9 cellular contexts compared by ENCODE assay signal in genomic region chr7:141738592-141739013, GRCh38. TPM values are rescaled to one million over a fixed set of nuclear protein-coding genes. Genes with fewer than 3 reads are reported as not detected.
A peak's percentile ranks its signal among the peaks of the same experiment; 100 is the strongest.
DNase-seq lines count a peak whose midpoint lies in the region; ATAC-seq, FAIRE-seq and TF ChIP-seq lines count a peak whose summit lies in the region.
"Had no signal": no experiment of that assay in that cellular context is flagged by ENCODE, and none has a peak within 500 bp of the region (broad histone marks: within the 10 kb centered on the region; RNA-seq: fewer than 3 reads in every experiment).

No MANE protein-coding gene starts in this region.

- H4K8ac ChIP-seq in trophoblast cell (ENCODE audit: low read depth, low read length): peak overlapping the region; percentile 91

- H4K12ac ChIP-seq in trophoblast cell (ENCODE audit: low read depth, low read length): peak overlapping the region; percentile 60

- no peaks in the 10 kb centered on the region for H3F3A ChIP-seq in OCI-LY1 (ENCODE audit: insufficient read depth, low read length)

- dilution Hi-C loops in endothelial cell of umbilical vein (cut with MboI; ENCODE audit: extremely low pct_ligation_motif_present, low sequenced_read_pairs): no loop called here

- no peak overlapping the region for H2AK5ac ChIP-seq in trophoblast cell (ENCODE audit: low read length)

- H2BK5ac ChIP-seq in trophoblast cell (ENCODE audit: low read depth, low read length, poor library complexity): peak overlapping the region; percentile 2

- peak overlapping the region; percentile 43 for H3K14ac ChIP-seq in trophoblast cell (ENCODE audit: low read length)

- H3K79me1 ChIP-seq in trophoblast cell (ENCODE audit: low read length): peaks cover 2% of the 10 kb centered on the region

- no peaks in the 10 kb centered on the region for H3K9me1 ChIP-seq in endothelial cell of umbilical vein (replicated peaks; ENCODE audit: control insufficient read depth, extremely low read depth, insufficient read depth, low read length)

- DNase-seq in GM06990 (ENCODE audit: extremely low read depth, insufficient read length) (no peak), endothelial cell of umbilical vein (ENCODE audit: low read depth, low spot score) (no peak), trophoblast cell (no peak), GM13977 (ENCODE audit: low spot score) (no peak), NCI-H1694 treated with DMSO at 0.1 percent for 48 hours (lab: John Stamatoyannopoulos, UW) (no peak)

- TF ChIP-seq POLR2A in endothelial cell of umbilical vein (IDR thresholded peaks at IDR 0.05; ENCODE audit: low read depth, low read length): no peak

- peaks cover 7% of the 10 kb centered on the region for H3K36me3 ChIP-seq in GM06990 (ENCODE audit: control insufficient read depth, insufficient read depth, low read length)
- peaks cover 41% of the 10 kb centered on the region for H3K36me3 ChIP-seq in OCI-LY1 (ENCODE audit: insufficient read depth, low read length)
- H3K36me3 ChIP-seq in endothelial cell of umbilical vein (ENCODE audit: control insufficient read depth in 2 of 2, extremely low read depth in 1 of 2, insufficient read depth in 2 of 2, low read length in 2 of 2): peaks cover 10 to 14% of the 10 kb centered on the region in 2 experiments
- H3K36me3 ChIP-seq in trophoblast cell (ENCODE audit: control insufficient read depth in 1 of 2, insufficient read depth in 2 of 2, low read length in 2 of 2): peaks cover 10 to 20% of the 10 kb centered on the region in 2 experiments

- peak overlapping the region; percentile 86 for H3K4me2 ChIP-seq in OCI-LY1 (ENCODE audit: low read length)
- peak overlapping the region; percentile 98 for H3K4me2 ChIP-seq in endothelial cell of umbilical vein (ENCODE audit: insufficient read depth, low read length)
- peak overlapping the region; percentile 95 for H3K4me2 ChIP-seq in trophoblast cell (ENCODE audit: low read length)

- CTCF ChIA-PET in endothelial cell of umbilical vein (lab: Charles Lee): interaction anchor here (0.7 to 3.3 kb wide), 24 partner anchors 11 to 1057 kb away, joined by 3 to 83 read pairs (median 7); partner anchors contain the start of genes AGK, DENND11, MRPS33 and WEE2

- no peaks in the 10 kb centered on the region for H3K9me2 ChIP-seq in OCI-LY1 (ENCODE audit: low read depth, low read length)

- intact Hi-C loops in endothelial cell of umbilical vein (cut with micrococcal nuclease): loop anchor here (1.0 kb wide), 7 partner anchors 37 to 724 kb away; partner anchors contain the start of genes AGK and MRPS33

- peak overlapping the region; percentile 77 for H3K4ac ChIP-seq in trophoblast cell (ENCODE audit: low read depth, low read length)

- WGBS in trophoblast cell (ENCODE audit: extremely low coverage, insufficient coverage, insufficient read length): no CpG with 5 or more reads among the region's 6 CpGs

- H3K79me2 ChIP-seq in OCI-LY1 (ENCODE audit: insufficient read depth, low read length): peaks cover 29% of the 10 kb centered on the region
- H3K79me2 ChIP-seq in endothelial cell of umbilical vein (ENCODE audit: control insufficient read depth, insufficient read depth, low read length): peaks cover 36% of the 10 kb centered on the region
- H3K79me2 ChIP-seq in trophoblast cell (ENCODE audit: control insufficient read depth, insufficient read depth, low read length, poor library complexity): peaks cover 5% of the 10 kb centered on the region

- BruUV-seq in endothelial cell of umbilical vein (replicated peaks; lab: Mats Ljungman, UMichigan): TSS peak; percentile 72

- H3K23ac ChIP-seq in trophoblast cell (ENCODE audit: low read length): no peak overlapping the region

- H3K9me3 ChIP-seq in OCI-LY1 (ENCODE audit: low read length) (no peaks in the 10 kb centered on the region), endothelial cell of umbilical vein (replicated peaks; ENCODE audit: control insufficient read depth, insufficient read depth, low read length) (no peaks in the 10 kb centered on the region), trophoblast cell (ENCODE audit: insufficient read depth, low read depth, low read length) (no peaks in the 10 kb centered on the region)

- no peak for ATAC-seq in GM18519 (IDR thresholded peaks at IDR 0.05; ENCODE audit: low FRiP score, unreplicated experiment)
- ATAC-seq in GM18909 (IDR thresholded peaks at IDR 0.05; ENCODE audit: poor library complexity, unreplicated experiment): no peak

- H3K18ac ChIP-seq in trophoblast cell (ENCODE audit: low read length): peak overlapping the region; percentile 55

- in situ Hi-C loops in GM13977 (cut with MboI; ENCODE audit: low pct_unique_long_range_greater_than_20kb, low sequenced_read_pairs, unreplicated experiment): no loop called here

- H3K27me3 ChIP-seq in GM06990 (replicated peaks; ENCODE audit: control insufficient read depth, insufficient read depth, low read length) (no peaks in the 10 kb centered on the region), OCI-LY1 (ENCODE audit: insufficient read depth, low read length) (no peaks in the 10 kb centered on the region), endothelial cell of umbilical vein (ENCODE audit: control insufficient read depth in 2 of 2, insufficient read depth in 2 of 2, low read length in 2 of 2) (no peaks in the 10 kb centered on the region), trophoblast cell (ENCODE audit: insufficient read depth, low read length) (no peaks in the 10 kb centered on the region)

- no peak for FAIRE-seq in endothelial cell of umbilical vein (lab: Jason Lieb, UNC)

- no peak overlapping the region for H2BK12ac ChIP-seq in trophoblast cell (ENCODE audit: low read length)

- H2BK120ac ChIP-seq in trophoblast cell (ENCODE audit: insufficient read depth, low read length, poor library complexity): peak overlapping the region; percentile 28

- H3K9ac ChIP-seq in OCI-LY1 (ENCODE audit: low read length): peak overlapping the region; percentile 71
- H3K9ac ChIP-seq in endothelial cell of umbilical vein (replicated peaks; ENCODE audit: extremely low read depth, insufficient read depth, low read length): peak overlapping the region; percentile 98
- peak overlapping the region; percentile 94 for H3K9ac ChIP-seq in trophoblast cell (ENCODE audit: low read length)

- POLR2A ChIA-PET in endothelial cell of umbilical vein (lab: Charles Lee): no interaction called here

- peak overlapping the region; percentile 56 for H4K91ac ChIP-seq in trophoblast cell (ENCODE audit: low read depth, low read length)

- no peak for TF ChIP-seq CTCF in GM06990 (IDR thresholded peaks at IDR 0.05; ENCODE audit: insufficient read depth, low read length, poor library complexity, severe bottlenecking)
- TF ChIP-seq CTCF in OCI-LY1 (IDR thresholded peaks at IDR 0.05; ENCODE audit: low read length): no peak
- no peak for TF ChIP-seq CTCF in endothelial cell of umbilical vein (IDR thresholded peaks at IDR 0.05; ENCODE audit: extremely low read depth in 1 of 2, insufficient read depth in 1 of 2, low read depth in 1 of 2, low read length in 2 of 2)
- no peak for TF ChIP-seq CTCF in GM13977 (IDR thresholded peaks at IDR 0.05; ENCODE audit: extremely low read depth, insufficient read depth, missing control alignments)

- H3K4me3 ChIP-seq in GM06990 (replicated peaks; ENCODE audit: low read depth, low read length) (peak overlapping the region; percentile 96), OCI-LY1 (ENCODE audit: low read depth, low read length, poor library complexity, severe bottlenecking) (peak overlapping the region; percentile 68), endothelial cell of umbilical vein (replicated peaks in 1 of 3; ENCODE audit: insufficient read depth in 1 of 3, low read depth in 1 of 3, low read length in 3 of 3) (peak overlapping the region; percentile 60 to 99 (median 96)), trophoblast cell (ENCODE audit: low read depth, low read length) (peak overlapping the region; percentile 97)

- H3K4me1 ChIP-seq in OCI-LY1 (ENCODE audit: insufficient read depth, low read length, severe bottlenecking) (peaks cover 28% of the 10 kb centered on the region), endothelial cell of umbilical vein (ENCODE audit: control insufficient read depth, extremely low read depth, insufficient read depth, low read length) (peaks cover 16% of the 10 kb centered on the region), trophoblast cell (ENCODE audit: control insufficient read depth in 1 of 2, insufficient read depth in 2 of 2, low read length in 2 of 2) (peaks cover 0 to 7% of the 10 kb centered on the region in 2 experiments)

- H4K20me1 ChIP-seq in OCI-LY1 (ENCODE audit: insufficient read depth, low read length): no peaks in the 10 kb centered on the region
- no peaks in the 10 kb centered on the region for H4K20me1 ChIP-seq in endothelial cell of umbilical vein (replicated peaks; ENCODE audit: control insufficient read depth, extremely low read depth, insufficient read depth, low read length)

- H3K27ac ChIP-seq in OCI-LY1 (ENCODE audit: low read depth, low read length, poor library complexity, severe bottlenecking): peak overlapping the region; percentile 33
- H3K27ac ChIP-seq in endothelial cell of umbilical vein (ENCODE audit: insufficient read depth, low read depth, low read length): peak overlapping the region; percentile 92
- no peak overlapping the region for H3K27ac ChIP-seq in trophoblast cell (ENCODE audit: low read depth, low read length)

- H2AFZ ChIP-seq in OCI-LY1 (ENCODE audit: low read length) (no peak overlapping the region), endothelial cell of umbilical vein (ENCODE audit: low read depth, low read length) (peak overlapping the region; percentile 96), trophoblast cell (ENCODE audit: insufficient read depth, low read length, poor library complexity) (peak overlapping the region; percentile 57)

RNA-seq across cellular contexts. Expression of gene SSBP1, which starts 0.4 kb away (rescaled TPM):
- 164 and 169 TPM in 2 replicates for total RNA-seq in endothelial cell of umbilical vein
- 60.0 and 77.9 TPM in 2 replicates for polyA plus RNA-seq in endothelial cell of umbilical vein
- 130 and 154 TPM in 2 replicates for polyA plus RNA-seq in endothelial cell of umbilical vein (2011; cell fraction: cytosol; rRNA removed)
- 95.0 and 131 TPM in 2 replicates for polyA plus RNA-seq in endothelial cell of umbilical vein (2011; cell fraction: nucleus; rRNA removed)
- 269 and 323 TPM in 2 replicates for polyA plus RNA-seq in endothelial cell of umbilical vein (2012)
- 45.0 and 52.1 TPM in 2 replicates for polyA minus RNA-seq in endothelial cell of umbilical vein
- 43.4 TPM for polyA minus RNA-seq in endothelial cell of umbilical vein (2011; cell fraction: cytosol; rRNA and poly(A)+ RNA removed)
- 67.2 and 95.0 TPM in 2 replicates for polyA minus RNA-seq in endothelial cell of umbilical vein (2011; cell fraction: nucleus; rRNA and poly(A)+ RNA removed)
- 256 and 262 TPM in 2 replicates for polyA plus RNA-seq in trophoblast cell (2013)

RNA-seq across cellular contexts. Expression of gene TAS2R3, which starts 25.3 kb away (rescaled TPM):
- 1.3 and 2.0 TPM in 2 replicates for total RNA-seq in endothelial cell of umbilical vein
- 0.08 TPM in 2 replicates for polyA plus RNA-seq in endothelial cell of umbilical vein
- polyA plus RNA-seq in endothelial cell of umbilical vein (2011; cell fraction: cytosol; rRNA removed): not detected in 2 replicates
- polyA plus RNA-seq in endothelial cell of umbilical vein (2011; cell fraction: nucleus; rRNA removed): 1.1 and 1.5 TPM in 2 replicates
- 0.16 TPM in 1 of 2 replicates, not detected in the other for polyA plus RNA-seq in endothelial cell of umbilical vein (2012)
- 3.6 and 5.1 TPM in 2 replicates for polyA minus RNA-seq in endothelial cell of umbilical vein
- not detected for polyA minus RNA-seq in endothelial cell of umbilical vein (2011; cell fraction: cytosol; rRNA and poly(A)+ RNA removed)
- polyA minus RNA-seq in endothelial cell of umbilical vein (2011; cell fraction: nucleus; rRNA and poly(A)+ RNA removed): 6.5 and 10.0 TPM in 2 replicates
- polyA plus RNA-seq in trophoblast cell (2013): 0.04 TPM in 1 of 2 replicates, not detected in the other

RNA-seq across cellular contexts. Expression of gene WEE2, which starts 30.4 kb away (rescaled TPM):
- total RNA-seq in endothelial cell of umbilical vein: not detected in 2 replicates
- not detected in 2 replicates for polyA plus RNA-seq in endothelial cell of umbilical vein
- not detected in 2 replicates for polyA plus RNA-seq in endothelial cell of umbilical vein (2011; cell fraction: cytosol; rRNA removed)
- not detected in 2 replicates for polyA plus RNA-seq in endothelial cell of umbilical vein (2011; cell fraction: nucleus; rRNA removed)
- not detected in 2 replicates for polyA plus RNA-seq in endothelial cell of umbilical vein (2012)
- not detected in 2 replicates for polyA minus RNA-seq in endothelial cell of umbilical vein
- polyA minus RNA-seq in endothelial cell of umbilical vein (2011; cell fraction: cytosol; rRNA and poly(A)+ RNA removed): not detected
- polyA minus RNA-seq in endothelial cell of umbilical vein (2011; cell fraction: nucleus; rRNA and poly(A)+ RNA removed): not detected in 2 replicates
- polyA plus RNA-seq in trophoblast cell (2013): 0.03 TPM in 1 of 2 replicates, not detected in the other
- total RNA-seq: HT-29 had no signal

RNA-seq across cellular contexts. Expression of gene DENND11, which starts 36.6 kb away (rescaled TPM):
- total RNA-seq in endothelial cell of umbilical vein: 25.9 and 35.0 TPM in 2 replicates
- 11.6 and 14.7 TPM in 2 replicates for polyA plus RNA-seq in endothelial cell of umbilical vein
- 7.3 and 8.1 TPM in 2 replicates for polyA plus RNA-seq in endothelial cell of umbilical vein (2011; cell fraction: cytosol; rRNA removed)
- 84.5 and 86.0 TPM in 2 replicates for polyA plus RNA-seq in endothelial cell of umbilical vein (2011; cell fraction: nucleus; rRNA removed)
- 15.5 and 16.8 TPM in 2 replicates for polyA plus RNA-seq in endothelial cell of umbilical vein (2012)
- 52.3 and 52.7 TPM in 2 replicates for polyA minus RNA-seq in endothelial cell of umbilical vein
- polyA minus RNA-seq in endothelial cell of umbilical vein (2011; cell fraction: cytosol; rRNA and poly(A)+ RNA removed): 2.9 TPM
- 46.1 and 67.2 TPM in 2 replicates for polyA minus RNA-seq in endothelial cell of umbilical vein (2011; cell fraction: nucleus; rRNA and poly(A)+ RNA removed)
- polyA plus RNA-seq in trophoblast cell (2013): 10.9 and 11.5 TPM in 2 replicates

RNA-seq across cellular contexts. Expression of gene TAS2R4, which starts 37.9 kb away (rescaled TPM):
- total RNA-seq in endothelial cell of umbilical vein: 0.88 and 1.4 TPM in 2 replicates
- 0.18 and 0.30 TPM in 2 replicates for polyA plus RNA-seq in endothelial cell of umbilical vein
- polyA plus RNA-seq in endothelial cell of umbilical vein (2011; cell fraction: cytosol; rRNA removed): not detected in 2 replicates
- 1.2 and 1.6 TPM in 2 replicates for polyA plus RNA-seq in endothelial cell of umbilical vein (2011; cell fraction: nucleus; rRNA removed)
- polyA plus RNA-seq in endothelial cell of umbilical vein (2012): 0.08 and 0.17 TPM in 2 replicates
- polyA minus RNA-seq in endothelial cell of umbilical vein: 2.5 and 3.2 TPM in 2 replicates
- polyA minus RNA-seq in endothelial cell of umbilical vein (2011; cell fraction: cytosol; rRNA and poly(A)+ RNA removed): not detected
- polyA minus RNA-seq in endothelial cell of umbilical vein (2011; cell fraction: nucleus; rRNA and poly(A)+ RNA removed): 4.5 and 5.9 TPM in 2 replicates
- polyA plus RNA-seq in trophoblast cell (2013): 0.10 and 0.12 TPM in 2 replicates
